Comparison of ENCODE assay signal across 10 cellular contexts in the genomic region with DNA sequence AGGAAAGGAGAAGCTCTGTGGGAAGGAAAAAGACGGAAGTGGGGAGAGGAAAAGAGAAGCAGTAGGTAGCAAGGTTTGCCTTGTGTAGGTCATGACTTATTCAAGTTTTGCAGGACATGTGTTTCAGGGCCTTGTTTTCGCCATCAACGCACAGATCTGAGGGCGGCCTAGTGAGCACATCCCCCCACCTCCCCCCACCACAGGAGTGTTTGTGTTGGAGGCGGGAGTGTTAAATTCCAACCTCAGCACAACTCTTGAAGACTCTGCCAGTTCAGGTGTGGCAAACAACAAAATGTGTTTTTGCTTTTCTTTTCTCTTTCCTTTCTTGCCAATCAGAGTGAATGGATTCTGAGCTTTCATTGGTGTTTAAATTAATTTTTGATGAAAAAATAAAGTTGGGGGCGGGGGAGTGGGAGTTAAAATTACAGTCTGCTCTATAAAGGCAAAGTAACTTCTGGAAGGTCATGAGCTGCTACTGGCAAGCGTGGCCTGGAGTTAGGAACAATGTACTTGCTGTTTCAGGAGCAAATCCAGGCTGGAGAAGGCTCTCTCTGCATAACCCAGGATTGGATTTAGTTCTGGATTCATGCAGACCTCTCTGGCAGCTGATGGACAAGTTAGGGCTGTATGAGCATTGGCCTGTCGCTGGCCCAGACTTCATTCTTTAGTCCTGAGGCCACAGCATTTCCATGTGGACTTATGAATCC.
"Had no signal": no experiment of that assay in that cellular context is flagged by ENCODE, and none has a peak within 500 bp of the region (broad histone marks: within the 10 kb centered on the region; RNA-seq: fewer than 3 reads in every experiment).

No MANE protein-coding gene starts in this region.

- ATAC-seq: activated CD8-positive, alpha-beta T cell treated with anti-CD3 and anti-CD28 coated beads for 36 hours; activated naive CD4-positive, alpha-beta T cell treated with anti-CD3 and anti-CD28 coated beads, Interleukin-2, amount 50 U/mL, for 72 hours; naive thymus-derived CD8-positive, alpha-beta T cell had no signal

- H3K27me3 ChIP-seq: brain microvascular endothelial cell, transverse colon had no signal

- H3K4me2 ChIP-seq: smooth muscle cell had no signal

- DNase-seq: activated CD8-positive, alpha-beta memory T cell treated with anti-CD3 and anti-CD28 coated beads, Interleukin-2, amount 50 U/mL, for 4 hours; activated CD8-positive, alpha-beta T cell treated with anti-CD3 and anti-CD28 coated beads for 36 hours; brain microvascular endothelial cell; hypothalamus; mucosa of descending colon; naive thymus-derived CD8-positive, alpha-beta T cell; transverse colon had no signal

- H3K27me3 Mint-ChIP-seq: activated CD8-positive, alpha-beta T cell treated with anti-CD3 and anti-CD28 coated beads for 36 hours; naive thymus-derived CD8-positive, alpha-beta T cell had no signal

- H3K27ac Mint-ChIP-seq: activated CD8-positive, alpha-beta T cell treated with anti-CD3 and anti-CD28 coated beads for 36 hours; activated naive CD4-positive, alpha-beta T cell treated with anti-CD3 and anti-CD28 coated beads, Interleukin-2, amount 50 U/mL, for 72 hours; T-helper 2 cell treated with Interferon-gamma antibody and Interleukin-4, amounts not matched to agents 5 μg/mL and 100 μg/mL, for 36 hours had no signal

- H3K27ac ChIP-seq: brain microvascular endothelial cell, transverse colon had no signal

- H3K4me3 ChIP-seq: mucosa of descending colon, smooth muscle cell, transverse colon had no signal

- H3K4me3 Mint-ChIP-seq: activated CD8-positive, alpha-beta T cell treated with anti-CD3 and anti-CD28 coated beads for 36 hours; T-helper 2 cell treated with Interferon-gamma antibody and Interleukin-4, amounts not matched to agents 5 μg/mL and 100 μg/mL, for 36 hours had no signal

- H3K9me3 ChIP-seq: mucosa of descending colon, transverse colon had no signal

- H3K9me3 Mint-ChIP-seq: activated CD8-positive, alpha-beta T cell treated with anti-CD3 and anti-CD28 coated beads for 36 hours; activated naive CD4-positive, alpha-beta T cell treated with anti-CD3 and anti-CD28 coated beads, Interleukin-2, amount 50 U/mL, for 72 hours had no signal

- H3K36me3 ChIP-seq: brain microvascular endothelial cell, transverse colon had no signal

- H3K36me3 Mint-ChIP-seq: naive thymus-derived CD8-positive, alpha-beta T cell had no signal
